ENCODE assay signal across 10 cellular contexts in the genomic region with DNA sequence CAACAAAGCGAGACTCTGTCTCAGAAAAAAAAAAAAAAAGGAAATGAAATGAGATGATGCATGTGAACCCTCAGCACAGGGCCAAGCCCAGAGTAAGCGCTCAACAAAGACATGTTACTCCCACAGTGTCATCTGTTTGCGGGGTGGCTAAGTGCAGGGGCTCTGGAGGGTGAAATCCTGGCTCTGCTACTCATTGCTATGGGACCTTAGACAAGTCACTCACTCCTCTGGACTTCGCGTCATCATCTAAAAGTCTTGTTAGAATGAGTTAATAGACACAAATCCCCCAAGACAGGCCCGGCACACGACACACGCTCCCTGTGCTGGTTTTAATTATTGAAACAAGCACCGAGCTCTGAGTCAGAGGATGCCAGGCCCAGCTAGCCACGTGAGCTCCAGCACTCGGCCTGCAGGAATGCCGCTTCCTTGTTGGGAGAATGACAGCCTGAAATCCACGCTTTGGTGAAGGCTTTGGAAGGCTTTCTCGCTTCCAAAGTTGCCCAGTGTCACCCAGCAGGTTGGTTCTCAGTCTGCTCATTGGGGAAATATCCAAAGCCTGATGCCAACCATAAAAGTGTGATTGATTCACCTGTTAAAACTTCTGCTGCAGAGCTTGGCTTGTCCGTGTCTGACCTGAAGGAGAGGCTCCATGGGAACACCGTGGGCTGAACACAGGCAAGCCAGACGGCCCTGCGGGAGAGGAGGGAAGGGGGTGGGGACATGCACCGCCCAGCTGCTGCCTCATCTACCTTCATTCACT. TPM values are rescaled to one million over a fixed set of nuclear protein-coding genes. Genes with fewer than 3 reads are reported as not detected.
DNase-seq lines count a peak whose midpoint lies in the region; ATAC-seq and TF ChIP-seq lines count a peak whose summit lies in the region.
"Had no signal": no experiment of that assay in that cellular context is flagged by ENCODE, and none has a peak within 500 bp of the region (broad histone marks: within the 10 kb centered on the region; RNA-seq: fewer than 3 reads in every experiment).

No MANE protein-coding gene starts in this region.

- no peak for ATAC-seq in HG02588 (IDR thresholded peaks at IDR 0.05; ENCODE audit: unreplicated experiment)

- H3K4me1 ChIP-seq in muscle layer of duodenum (ENCODE audit: control insufficient read depth in 1 of 2, insufficient read depth in 2 of 2, low read length in 2 of 2), result peaks cover 6 to 13% of the 10 kb centered on the region in 2 donors
- H3K4me1 ChIP-seq: parathyroid adenoma had no signal

- DNase-seq in AG20443 (ENCODE audit: low spot score) (peak; percentile 95), LHCN-M2 (ENCODE audit: low read depth) (peak; percentile 58), cardiac fibroblast (ENCODE audit: low read depth in 2 of 2) (peak; percentile 56 to 74), HuH-7 (ENCODE audit: low spot score) (no peak)
- DNase-seq in stimulated activated CD4-positive, alpha-beta T cell treated with anti-CD3 and anti-CD28 coated beads, Interleukin-4, amount 100 ng/mL, for 4 hours, result no peak
- DNase-seq in activated CD8-positive, alpha-beta memory T cell treated with anti-CD3 and anti-CD28 coated beads for 24 hours, result no peak
- DNase-seq: SW 1271 had no signal

- peak overlapping the region; percentile 51 for H3K27ac ChIP-seq in muscle layer of duodenum (ENCODE audit: low read length)
- H3K27ac ChIP-seq: parathyroid adenoma had no signal

- TF ChIP-seq CTCF in cardiac fibroblast (IDR thresholded peaks at IDR 0.05; ENCODE audit: low read depth, low read length), result no peak

- no peak overlapping the region for H3K4me3 ChIP-seq in cardiac fibroblast (replicated peaks in 1 of 2; ENCODE audit: low read depth in 2 of 2, low read length in 2 of 2)
- H3K4me3 ChIP-seq in muscle layer of duodenum (ENCODE audit: low read depth in 1 of 2, low read length in 2 of 2), result no peak overlapping the region

- no peaks in the 10 kb centered on the region for H3K27me3 ChIP-seq in muscle layer of duodenum (ENCODE audit: low read depth, low read length)

- no peaks in the 10 kb centered on the region for H3K9me3 ChIP-seq in muscle layer of duodenum (ENCODE audit: control insufficient read depth in 1 of 2, low read length in 2 of 2)

- H3K36me3 ChIP-seq in muscle layer of duodenum (ENCODE audit: control insufficient read depth in 1 of 2, insufficient read depth in 2 of 2, low read length in 2 of 2), result no peaks in the 10 kb centered on the region

RNA-seq across cellular contexts. Expression of a gene that starts 36.7 kb away (rescaled TPM):
- total RNA-seq in LHCN-M2 (2014; rRNA removed), result 61.0 and 68.9 TPM in 2 replicates
- 127 TPM for polyA plus RNA-seq in LHCN-M2 (2012)

Comparison
In these comparisons a context has a peak if more than half of its experiments do, and no peak if none do; other contexts are left out.
1. DNase-seq: peak in AG20443 (single experiment), LHCN-M2 (single experiment) and cardiac fibroblast (2 of 2); none in stimulated activated CD4-positive, alpha-beta T cell treated with anti-CD3 and anti-CD28 coated beads, Interleukin-4, amount 100 ng/mL, for 4 hours (0 of 2), activated CD8-positive, alpha-beta memory T cell treated with anti-CD3 and anti-CD28 coated beads for 24 hours (single experiment) and HuH-7 (single experiment).